11 cellular contexts compared by ENCODE assay signal in the genomic region with DNA sequence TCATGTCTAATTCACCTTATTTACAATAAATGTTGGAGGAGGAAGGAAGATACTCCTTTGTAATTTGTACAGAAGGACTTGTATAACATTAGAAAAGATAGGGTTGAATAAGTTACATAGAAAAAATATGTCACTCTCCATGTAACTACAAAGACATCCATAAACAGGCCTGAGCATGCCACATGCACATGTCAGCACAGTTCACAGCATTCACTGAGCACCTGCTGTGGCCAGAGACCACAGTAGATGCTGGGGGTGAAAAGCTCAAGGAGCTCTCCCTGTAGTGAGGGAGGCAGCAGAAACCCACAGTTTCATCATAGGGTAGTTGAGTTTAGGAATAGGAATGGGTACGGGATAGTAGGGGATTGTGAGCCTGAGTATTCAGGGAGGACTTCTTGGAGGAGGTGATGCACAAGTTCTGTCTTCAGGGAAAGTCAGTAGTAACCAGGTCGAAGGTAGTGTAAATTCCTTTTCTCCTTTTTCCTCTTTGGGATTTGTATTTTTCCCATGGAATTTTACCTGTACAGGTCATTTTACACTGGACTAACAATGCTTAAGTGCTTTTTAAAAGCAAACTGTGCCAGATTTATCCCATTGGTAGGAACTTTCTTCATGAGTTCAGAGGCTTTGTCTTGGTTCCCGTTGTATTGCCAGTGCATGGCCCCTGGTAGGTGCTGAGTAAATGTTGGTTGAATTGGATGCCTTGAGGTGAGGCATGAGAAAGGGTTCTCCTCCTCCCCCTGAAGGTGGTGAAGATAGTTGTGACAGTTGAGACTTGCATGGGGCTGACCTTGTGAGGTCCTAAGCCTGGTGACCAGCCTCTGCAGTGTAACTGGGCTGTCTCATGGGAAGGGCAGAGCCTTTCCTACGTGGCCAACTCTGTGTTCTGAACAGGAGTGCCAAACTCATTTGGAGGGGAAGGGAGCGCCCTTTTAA. TPM values are rescaled to one million over a fixed set of nuclear protein-coding genes. Genes with fewer than 3 reads are reported as not detected.
DNase-seq lines count a peak whose midpoint lies in the region; ATAC-seq and TF ChIP-seq lines count a peak whose summit lies in the region.
"Had no signal": no experiment of that assay in that cellular context is flagged by ENCODE, and none has a peak within 500 bp of the region (broad histone marks: within the 10 kb centered on the region; RNA-seq: fewer than 3 reads in every experiment).

No MANE protein-coding gene starts in this region.

- peaks cover 65% of the 10 kb centered on the region for H3K4me1 ChIP-seq in cardiac muscle cell (ENCODE audit: low read depth)
- peaks cover 62% of the 10 kb centered on the region for H3K4me1 ChIP-seq in lower lobe of right lung
- no peaks in the 10 kb centered on the region for H3K4me1 ChIP-seq in uterus
- peaks cover 0 to 1% of the 10 kb centered on the region in 2 donors for H3K4me1 ChIP-seq in neuronal stem cell (ENCODE audit: control insufficient read depth in 2 of 2, insufficient read depth in 1 of 2, low read depth in 1 of 2, low read length in 2 of 2)

- no peak overlapping the region for H2AK5ac ChIP-seq in neuronal stem cell (ENCODE audit: low read depth, low read length)

- peak overlapping the region; percentile 95 for H3K27ac Mint-ChIP-seq in activated T-helper 17 cell treated with anti-CD3 and anti-CD28 coated beads, Interleukin-2, amount 50 U/mL, for 72 hours

- H3K27me3 Mint-ChIP-seq in activated T-helper 17 cell treated with anti-CD3 and anti-CD28 coated beads, Interleukin-2, amount 50 U/mL, for 72 hours, result no peaks in the 10 kb centered on the region

- no peak overlapping the region for H2BK120ac ChIP-seq in neuronal stem cell (ENCODE audit: low read depth, low read length)

- no peak overlapping the region for H3K4ac ChIP-seq in neuronal stem cell (ENCODE audit: low read length)

- no peak overlapping the region for H4K91ac ChIP-seq in neuronal stem cell (ENCODE audit: low read depth, low read length, poor library complexity)

- no peaks in the 10 kb centered on the region for H3K9me3 Mint-ChIP-seq in activated T-helper 17 cell treated with anti-CD3 and anti-CD28 coated beads, Interleukin-2, amount 50 U/mL, for 72 hours

- H3K14ac ChIP-seq in neuronal stem cell (ENCODE audit: low read length), result no peak overlapping the region

- H3K9me3 ChIP-seq in cardiac muscle cell (ENCODE audit: low read depth), result no peaks in the 10 kb centered on the region
- H3K9me3 ChIP-seq in lower lobe of right lung, result no peaks in the 10 kb centered on the region
- no peaks in the 10 kb centered on the region for H3K9me3 ChIP-seq in uterus
- no peaks in the 10 kb centered on the region for H3K9me3 ChIP-seq in neuronal stem cell (replicated peaks in 1 of 2; ENCODE audit: control insufficient read depth in 2 of 2, insufficient read depth in 1 of 2, low read depth in 1 of 2, low read length in 2 of 2)
- H3K9me3 ChIP-seq: neutrophil had no signal

- peak; percentile 13 for ATAC-seq in activated T-helper 17 cell treated with anti-CD3 and anti-CD28 coated beads, Interleukin-2, amount 50 U/mL, for 72 hours (replicated peaks)
- ATAC-seq in lower lobe of right lung, result no peak
- no peak for ATAC-seq in GM21825 (IDR thresholded peaks at IDR 0.05; ENCODE audit: unreplicated experiment)

- peak overlapping the region; percentile 81 for H3K27ac ChIP-seq in cardiac muscle cell
- peak overlapping the region; percentile 83 for H3K27ac ChIP-seq in lower lobe of right lung
- H3K27ac ChIP-seq in uterus, result peak overlapping the region; percentile 29 to 64
- no peak overlapping the region for H3K27ac ChIP-seq in neuronal stem cell (replicated peaks; ENCODE audit: low read length)
- H3K27ac ChIP-seq: neutrophil had no signal

- TF ChIP-seq POLR2A in uterus (IDR thresholded peaks at IDR 0.05), result no peak

- 100% methylated on average over 1 of the region's 5 CpGs; no CpG with 5 or more reads in 1 of the 2 donors for WGBS in neuronal stem cell (ENCODE audit: extremely low coverage in 2 of 2, insufficient read length in 2 of 2, insufficient replicate concordance in 1 of 2), 2 donors

- DNase-seq in cardiac muscle cell (ENCODE audit: low read depth in 1 of 2, low spot score in 1 of 2), result no peak
- DNase-seq in cardiac septum (ENCODE audit: low spot score), result no peak
- no peak for DNase-seq in lower lobe of right lung
- no peak for DNase-seq in uterus
- DNase-seq in NCI-H2107 treated with DMSO at 0.1 percent for 48 hours (lab: John Stamatoyannopoulos, UW; ENCODE audit: unreplicated experiment), result no peak
- DNase-seq in neuronal stem cell (ENCODE audit: low spot score), result no peak
- DNase-seq: NCI-H226, T1000 had no signal

- no peak overlapping the region for H4K8ac ChIP-seq in neuronal stem cell (ENCODE audit: low read depth, low read length)

- no peaks in the 10 kb centered on the region for H3K36me3 ChIP-seq in cardiac muscle cell
- no peaks in the 10 kb centered on the region for H3K36me3 ChIP-seq in lower lobe of right lung
- H3K36me3 ChIP-seq in uterus, result no peaks in the 10 kb centered on the region
- H3K36me3 ChIP-seq in neuronal stem cell (replicated peaks in 1 of 2; ENCODE audit: control insufficient read depth in 2 of 2, insufficient read depth in 2 of 2, low read length in 2 of 2), result no peaks in the 10 kb centered on the region
- H3K36me3 ChIP-seq: neutrophil had no signal

- no peak overlapping the region for H2BK15ac ChIP-seq in neuronal stem cell (ENCODE audit: low read length)

- no peaks in the 10 kb centered on the region for H3K79me1 ChIP-seq in neuronal stem cell (ENCODE audit: low read depth, low read length)

- no peak overlapping the region for H2AFZ ChIP-seq in neuronal stem cell (ENCODE audit: low read length)

- no peak overlapping the region for H3K18ac ChIP-seq in neuronal stem cell (ENCODE audit: low read length)

- TF ChIP-seq CTCF in cardiac muscle cell (IDR thresholded peaks at IDR 0.05; ENCODE audit: low read depth, low read length) (no peak), lower lobe of right lung (IDR thresholded peaks at IDR 0.05) (no peak), uterus (IDR thresholded peaks at IDR 0.05) (no peak)

- H3K4me3 Mint-ChIP-seq in activated T-helper 17 cell treated with anti-CD3 and anti-CD28 coated beads, Interleukin-2, amount 50 U/mL, for 72 hours, result peak overlapping the region; percentile 92

- peaks cover 64% of the 10 kb centered on the region for H3K4me1 Mint-ChIP-seq in activated T-helper 17 cell treated with anti-CD3 and anti-CD28 coated beads, Interleukin-2, amount 50 U/mL, for 72 hours

- intact Hi-C loops in cardiac septum (cut with DNase I), result no loop called here
- intact Hi-C loops in lower lobe of right lung (cut with DNase I), result no loop called here
- intact Hi-C loops in uterus (cut with DNase I; ENCODE audit: low total_unique reads), result no loop called here

- H3K9ac ChIP-seq in neuronal stem cell (ENCODE audit: low read depth, low read length, poor library complexity), result no peak overlapping the region

- H3K23ac ChIP-seq in neuronal stem cell (ENCODE audit: low read depth, low read length, poor library complexity), result no peak overlapping the region

- H3K4me2 ChIP-seq in neuronal stem cell (ENCODE audit: insufficient read depth, low read length, poor library complexity, severe bottlenecking), result no peak overlapping the region

- H3K27me3 ChIP-seq in cardiac muscle cell, result no peaks in the 10 kb centered on the region
- H3K27me3 ChIP-seq in lower lobe of right lung (ENCODE audit: low read depth), result no peaks in the 10 kb centered on the region
- no peaks in the 10 kb centered on the region for H3K27me3 ChIP-seq in uterus
- no peaks in the 10 kb centered on the region for H3K27me3 ChIP-seq in neuronal stem cell (ENCODE audit: control insufficient read depth in 3 of 3, insufficient read depth in 3 of 3, low read depth in 1 of 3, low read length in 3 of 3)
- H3K27me3 ChIP-seq: neutrophil had no signal

- H3K36me3 Mint-ChIP-seq in activated T-helper 17 cell treated with anti-CD3 and anti-CD28 coated beads, Interleukin-2, amount 50 U/mL, for 72 hours (ENCODE audit: low read depth), result peaks cover 84% of the 10 kb centered on the region

- H3K4me3 ChIP-seq in cardiac muscle cell, result no peak overlapping the region
- H3K4me3 ChIP-seq in lower lobe of right lung, result no peak overlapping the region
- no peak overlapping the region for H3K4me3 ChIP-seq in uterus
- H3K4me3 ChIP-seq in neuronal stem cell (ENCODE audit: low read length in 2 of 2), result no peak overlapping the region

- no peak overlapping the region for H2BK12ac ChIP-seq in neuronal stem cell (ENCODE audit: low read length)

- H2BK5ac ChIP-seq in neuronal stem cell (ENCODE audit: low read length), result no peak overlapping the region

RNA-seq across cellular contexts. Expression of gene PRKCH, which starts 20.2 kb away (rescaled TPM):
- total RNA-seq in cardiac muscle cell (64.0 and 128 TPM in 2 replicates), cardiac septum (17.0 TPM), lower lobe of right lung (60.9 TPM), uterus (100 to 1,000 TPM in 1 of 4 donors, 10 to 100 TPM in 3; 17.9 to 105 (median 63.5) TPM)
- polyA plus RNA-seq in cardiac muscle cell, result 51.0 and 113 TPM in 2 replicates
- total RNA-seq in activated T-helper 17 cell treated with anti-CD3 and anti-CD28 coated beads, Interleukin-2, amount 50 U/mL, for 72 hours, result 100 to 1,000 TPM; 127 to 148 TPM
- 0.99 TPM for polyA plus RNA-seq in neuronal stem cell (2013, experiment 1 of 2)
- 1.2 TPM for polyA plus RNA-seq in neuronal stem cell (2013, experiment 2 of 2)
